Comparison of ENCODE assay signal across 8 cellular contexts in the genomic region with DNA sequence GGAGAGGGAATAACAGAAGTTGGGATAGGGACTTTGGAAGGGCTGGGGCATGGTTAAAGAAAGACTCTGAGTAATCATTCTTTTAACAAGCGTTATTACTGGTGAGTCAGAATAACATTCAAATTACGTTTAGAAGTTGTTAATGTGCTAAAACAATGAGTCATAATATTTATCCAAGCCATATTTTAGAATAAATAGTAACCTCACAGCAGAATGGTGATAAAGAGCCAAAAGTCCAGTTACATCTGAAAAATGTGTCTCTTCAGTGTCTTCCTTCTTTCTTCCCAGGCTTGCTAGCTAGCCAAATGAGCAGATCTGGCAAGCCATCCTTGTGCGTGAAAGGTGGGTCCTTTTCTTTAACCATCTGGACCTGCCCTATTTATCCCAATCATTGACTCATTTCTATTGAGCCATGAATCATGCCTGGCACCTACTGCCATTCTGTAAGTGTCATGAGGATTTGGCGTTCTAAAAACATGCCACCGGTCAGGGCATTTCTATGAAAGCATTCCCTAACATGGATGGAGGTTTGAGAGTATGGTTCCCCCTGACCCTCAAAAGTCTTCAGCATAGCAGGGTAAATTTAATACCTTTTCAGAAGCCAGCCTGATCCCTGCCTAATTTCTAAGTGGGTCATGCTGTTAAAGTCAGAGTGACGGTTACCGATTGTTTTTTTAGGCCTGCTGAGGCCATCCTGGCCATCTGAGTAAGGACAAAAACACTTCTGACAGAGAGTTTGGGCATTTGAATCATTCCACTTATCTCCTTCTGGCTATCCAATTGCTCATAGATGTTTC. TPM values are rescaled to one million over a fixed set of nuclear protein-coding genes. Genes with fewer than 3 reads are reported as not detected.
DNase-seq lines count a peak whose midpoint lies in the region; ATAC-seq and TF ChIP-seq lines count a peak whose summit lies in the region.

No MANE protein-coding gene starts in this region.

- intact Hi-C loops in IMR-90 (cut with micrococcal nuclease), result loop anchor here (1.0 to 2.0 kb wide), 2 partner anchors 17 to 41 kb away; no protein-coding TSS in a partner anchor
- intact Hi-C loops in left lung (cut with DNase I), result no loop called here

- peak overlapping the region; percentile 10 for H2AK9ac ChIP-seq in IMR-90 (replicated peaks; ENCODE audit: low read depth, low read length, poor library complexity)

- dilution Hi-C loops in IMR-90 (cut with HindIII; ENCODE audit: low sequenced_read_pairs, unreplicated experiment), result no loop called here

- CTCF ChIA-PET in AG04449 (lab: Yijun Ruan, JAX) (interaction anchor here (0.9 to 1.4 kb wide), 6 partner anchors 9 to 53 kb away, joined by 3 to 5 read pairs (median 4); no protein-coding TSS in a partner anchor), IMR-90 (lab: Yijun Ruan, JAX) (no interaction called here)

- H3K18ac ChIP-seq in IMR-90 (ENCODE audit: low read depth, low read length), result peak overlapping the region; percentile 97

- TF ChIP-seq CTCF in AG04449 (IDR thresholded peaks at IDR 0.05; ENCODE audit: insufficient read depth, low read length, missing control alignments), result no peak
- no peak for TF ChIP-seq CTCF in IMR-90 (conservative IDR thresholded peaks at IDR 0.05; ENCODE audit: low read depth, low read length)
- TF ChIP-seq CTCF in choroid plexus epithelial cell (conservative IDR thresholded peaks at IDR 0.05; ENCODE audit: low read depth, low read length), result no peak
- TF ChIP-seq CTCF in left lung (IDR thresholded peaks at IDR 0.05), result no peak

- H4K20me1 ChIP-seq in IMR-90 (ENCODE audit: insufficient read depth, low read length), result 0 out of 2 replicates have a peak, but pooled peaks cover 3% of the 10 kb centered on the region

- no peak for TF ChIP-seq RAD21 in IMR-90 (IDR thresholded peaks at IDR 0.05; ENCODE audit: low read length)

- ATAC-seq in IMR-90 (ENCODE audit: low read depth), result peak; percentile 66
- ATAC-seq in left lung, result peak; percentile 82
- ATAC-seq in GM21529 (IDR thresholded peaks at IDR 0.05; ENCODE audit: unreplicated experiment), result no peak
- ATAC-seq in HG02571 (IDR thresholded peaks at IDR 0.05; ENCODE audit: unreplicated experiment), result no peak

- H2AK5ac ChIP-seq in IMR-90 (ENCODE audit: low read depth, low read length), result peak overlapping the region; percentile 86

- H2BK5ac ChIP-seq in IMR-90 (ENCODE audit: low read depth, low read length, poor library complexity, severe bottlenecking), result peak overlapping the region; percentile 100

- peak overlapping the region; percentile 99 for H3K4ac ChIP-seq in IMR-90 (ENCODE audit: low read depth, low read length)

- no peaks in the 10 kb centered on the region for H3K9me3 ChIP-seq in IMR-90 (ENCODE audit: control insufficient read depth, insufficient read depth, low read length)
- H3K9me3 ChIP-seq in left lung, result no peaks in the 10 kb centered on the region

- peak overlapping the region; percentile 82 to 99 for H4K8ac ChIP-seq in IMR-90 (ENCODE audit: low read depth in 2 of 2, low read length in 2 of 2)

- H3K23ac ChIP-seq in IMR-90 (ENCODE audit: low read depth, low read length), result peak overlapping the region; percentile 99

- DNase-seq in AG04449 (ENCODE audit: low read depth, low spot score) (peak; percentile 77), IMR-90 (peak; percentile 92), choroid plexus epithelial cell (ENCODE audit: low read depth) (peak; percentile 64), left lung (no peak), NCI-H2171 (lab: John Stamatoyannopoulos, UW) (no peak)
- no peak for DNase-seq in stimulated activated CD8-positive, alpha-beta memory T cell treated with anti-CD3 and anti-CD28 coated beads, Interleukin-4, amount 100 ng/mL, for 48 hours

- H3K27ac ChIP-seq in IMR-90 (ENCODE audit: insufficient read depth, low read length) (peak overlapping the region; percentile 92), left lung (peak overlapping the region in 1 of 2 donors; percentile 48)

- peak overlapping the region; percentile 97 for H3K14ac ChIP-seq in IMR-90 (replicated peaks; ENCODE audit: low read depth, low read length)

- H4K5ac ChIP-seq in IMR-90 (ENCODE audit: low read depth, low read length), result peak overlapping the region; percentile 91

- H3K4me2 ChIP-seq in IMR-90 (ENCODE audit: low read depth, low read length), result peak overlapping the region; percentile 90

- H3K56ac ChIP-seq in IMR-90 (ENCODE audit: extremely low read depth, insufficient read depth, low read length), result peak overlapping the region; percentile 100

- in situ Hi-C loops in IMR-90 (cut with MboI; ENCODE audit: low sequenced_read_pairs), result no loop called here

- peak overlapping the region; percentile 62; the same call in 1 of the 2 replicates for H3K9ac ChIP-seq in IMR-90 (ENCODE audit: low read depth, low read length)

- POLR2A ChIA-PET in AG04449 (lab: Yijun Ruan, JAX), result interaction anchor here (0.6 to 1.6 kb wide), 5 partner anchors 18 to 243 kb away, joined by 3 to 6 read pairs (median 3); no protein-coding TSS in a partner anchor
- POLR2A ChIA-PET in IMR-90 (lab: Charles Lee; ENCODE audit: unreplicated experiment), result no interaction called here

- peak overlapping the region; percentile 24 for H3K4me3 ChIP-seq in AG04449 (ENCODE audit: low read depth, low read length)
- H3K4me3 ChIP-seq in IMR-90 (ENCODE audit: insufficient read depth, low read depth, low read length), result peak overlapping the region; percentile 23; the same call in 1 of the 2 replicates
- H3K4me3 ChIP-seq in choroid plexus epithelial cell (ENCODE audit: low read depth, low read length), result no peak overlapping the region
- no peak overlapping the region for H3K4me3 ChIP-seq in left lung

- H4K91ac ChIP-seq in IMR-90 (ENCODE audit: insufficient read depth, low read depth, low read length), result peak overlapping the region; percentile 99

- H3K27me3 ChIP-seq in IMR-90 (ENCODE audit: control insufficient read depth, insufficient read depth, low read length) (no peaks in the 10 kb centered on the region), left lung (no peaks in the 10 kb centered on the region)

- peak; percentile 68 for TF ChIP-seq POLR2A in IMR-90 (IDR thresholded peaks at IDR 0.05; ENCODE audit: low read depth, low read length)

- BruUV-seq in IMR-90 (replicated peaks; lab: Mats Ljungman, UMichigan), result TSS peak; percentile 71

- H2BK120ac ChIP-seq in IMR-90 (ENCODE audit: low read depth, low read length), result peak overlapping the region; percentile 100

- H3K9me1 ChIP-seq in IMR-90 (ENCODE audit: insufficient read depth, low read length), result 0 out of 2 replicates have a peak, but pooled peaks cover 5% of the 10 kb centered on the region

- WGBS in IMR-90 (ENCODE audit: extremely low coverage in 2 of 2, insufficient read length in 1 of 2), 2 experiments, result 0% methylated on average over 2 of the region's 7 CpGs; no CpG with 5 or more reads in 1 of the 2 experiments

- H3K4me1 ChIP-seq in IMR-90 (ENCODE audit: control insufficient read depth, insufficient read depth, low read length), result peaks cover 22% of the 10 kb centered on the region
- H3K4me1 ChIP-seq in left lung, result no peaks in the 10 kb centered on the region

- H3K79me1 ChIP-seq in IMR-90 (ENCODE audit: low read depth in 1 of 2, low read length in 2 of 2), result peaks cover 9 to 15% of the 10 kb centered on the region in 2 experiments; a peak in 2 of 4 replicates

- H2BK20ac ChIP-seq in IMR-90 (ENCODE audit: low read depth, low read length), result peak overlapping the region; percentile 99

- H3K36me3 ChIP-seq in IMR-90 (ENCODE audit: control insufficient read depth, insufficient read depth, low read length) (no peaks in the 10 kb centered on the region), left lung (no peaks in the 10 kb centered on the region)

- H2BK15ac ChIP-seq in IMR-90 (ENCODE audit: low read depth, low read length), result peak overlapping the region; percentile 43

- H2AFZ ChIP-seq in IMR-90 (replicated peaks; ENCODE audit: low read length, poor library complexity), result peak overlapping the region; percentile 5

TF ChIP-seq in IMR-90, 13 proteins besides CTCF, POLR2A, EP300 and RAD21:
- TF ChIP-seq FOS (IDR thresholded peaks at IDR 0.05; ENCODE audit: low read depth, low read length) (peak; percentile 93), BHLHE40 (IDR thresholded peaks at IDR 0.05; ENCODE audit: low read depth, low read length) (peak; percentile 24; the same call in 1 of the 2 replicates), MAZ (IDR thresholded peaks at IDR 0.05; ENCODE audit: borderline replicate concordance, low read depth, low read length) (peak; percentile 17; the same call in 1 of the 2 replicates), CEBPB (IDR thresholded peaks at IDR 0.05; ENCODE audit: low read depth, low read length) (no peak; the same call in 1 of the 2 replicates)

RNA-seq across cellular contexts. Expression of gene MYPN, which starts 26.8 kb away (rescaled TPM):
- 12.5 and 13.1 TPM in 2 replicates for total RNA-seq in IMR-90 (2012; rRNA removed)
- polyA plus RNA-seq in IMR-90 (2012; rRNA removed), result 7.8 and 8.1 TPM in 2 replicates
- 2.5 and 4.1 TPM in 2 replicates for polyA plus RNA-seq in IMR-90 (2012; cell fraction: cytosol; rRNA removed)
- 4.3 and 6.7 TPM in 2 replicates for polyA plus RNA-seq in IMR-90 (2012; cell fraction: nucleus; rRNA removed; ENCODE audit: low replicate concordance)
- under 1 TPM in 1 of 2 donors, not detected in 1; 0.13 TPM for total RNA-seq in left lung

Comparison
In these comparisons a context has a peak if more than half of its experiments do, and no peak if none do; other contexts are left out.
1. DNase-seq: peak in AG04449 (single experiment), IMR-90 (single experiment) and choroid plexus epithelial cell (single experiment); none in left lung (0 of 2), NCI-H2171 (single experiment) and stimulated activated CD8-positive, alpha-beta memory T cell treated with anti-CD3 and anti-CD28 coated beads, Interleukin-4, amount 100 ng/mL, for 48 hours (single experiment).
2. H3K4me3 ChIP-seq: peak in AG04449 (single experiment) and IMR-90 (single experiment); none in choroid plexus epithelial cell (single experiment) and left lung (0 of 2).
3. ATAC-seq: peak in IMR-90 (single experiment) and left lung (single experiment); none in GM21529 (single experiment) and HG02571 (single experiment).
4. RNA of gene MYPN, which starts 26.8 kb away (total RNA-seq): 12.5 to 13.1 TPM in IMR-90; 0.13 TPM in left lung; every median in the first group is over 10 times any median in the second.